Comparison of ENCODE assay signal across 15 cellular contexts in genomic region chr1:15429701-15430149, GRCh38. TPM values are rescaled to one million over a fixed set of nuclear protein-coding genes. Genes with fewer than 3 reads are reported as not detected.
DNase-seq lines count a peak whose midpoint lies in the region; ATAC-seq, FAIRE-seq and TF ChIP-seq lines count a peak whose summit lies in the region.
"Had no signal": no experiment of that assay in that cellular context is flagged by ENCODE, and none has a peak within 500 bp of the region (broad histone marks: within the 10 kb centered on the region; RNA-seq: fewer than 3 reads in every experiment).

No MANE protein-coding gene starts in this region.

- DNase-seq in SK-N-SH: peak; percentile 23
- peak; percentile 64 for DNase-seq in astrocyte (ENCODE audit: low read depth)
- peak in 1 of 2 donors; percentile 43 for DNase-seq in foreskin keratinocyte
- DNase-seq in transverse colon: no peak
- DNase-seq in NCI-H2107 treated with DMSO at 0.1 percent for 48 hours (lab: John Stamatoyannopoulos, UW; ENCODE audit: unreplicated experiment): no peak
- no peak for DNase-seq in ecto neural progenitor cell (ENCODE audit: low spot score)
- no peak for DNase-seq in stimulated activated CD4-positive, alpha-beta T cell treated with anti-CD3 and anti-CD28 coated beads, Interleukin-15, amount 100 ng/mL, for 24 hours
- DNase-seq: hypothalamus, NCI-H2171 treated with DMSO at 0.1 percent for 48 hours had no signal

- H3K9me3 Mint-ChIP-seq in astrocyte (ENCODE audit: unreplicated experiment): peaks cover 4% of the 10 kb centered on the region

- no peak overlapping the region for H3K27ac Mint-ChIP-seq in astrocyte (ENCODE audit: unreplicated experiment)
- H3K27ac Mint-ChIP-seq: activated naive CD8-positive, alpha-beta T cell had no signal

- H3K4me2 ChIP-seq in SK-N-SH: no peak overlapping the region
- no peak overlapping the region for H3K4me2 ChIP-seq in astrocyte (ENCODE audit: low read length)

- H3K4me1 Mint-ChIP-seq in astrocyte (ENCODE audit: low read depth, unreplicated experiment): peaks cover 13% of the 10 kb centered on the region

- FAIRE-seq in astrocyte (lab: Jason Lieb, UNC): no peak

- in situ Hi-C loops in transverse colon (cut with MboI; ENCODE audit: low pct_ligation_motif_present in 1 of 4, low pct_unique_long_range_greater_than_20kb in 1 of 4, low sequenced_read_pairs in 3 of 4): loop anchor here (5.0 to 25.0 kb wide), 4 partner anchors 92 to 292 kb away; no protein-coding TSS in a partner anchor

- H3K9me2 ChIP-seq in SK-N-SH: no peaks in the 10 kb centered on the region

- no peaks in the 10 kb centered on the region for H3K27me3 Mint-ChIP-seq in astrocyte (ENCODE audit: low read depth, unreplicated experiment)
- H3K27me3 Mint-ChIP-seq: activated naive CD8-positive, alpha-beta T cell had no signal

- CTCF ChIA-PET in SK-N-SH (lab: Yijun Ruan, JAX): interaction anchor here (0.8 to 14.9 kb wide), 6 partner anchors 18 to 277 kb away, joined by 3 to 311 read pairs (median 10); partner anchors contain the start of gene EFHD2

- no peaks in the 10 kb centered on the region for H3K9me3 ChIP-seq in SK-N-SH
- H3K9me3 ChIP-seq in astrocyte (ENCODE audit: insufficient read depth, low read depth, low read length): no peaks in the 10 kb centered on the region
- no peaks in the 10 kb centered on the region for H3K9me3 ChIP-seq in transverse colon
- H3K9me3 ChIP-seq: tibial nerve had no signal

- no peak overlapping the region for H3K27ac ChIP-seq in SK-N-SH (ENCODE audit: low read depth in 2 of 2, low read length in 1 of 2)
- H3K27ac ChIP-seq in astrocyte (ENCODE audit: low read depth, low read length): no peak overlapping the region
- H3K27ac ChIP-seq in foreskin keratinocyte: no peak overlapping the region
- H3K27ac ChIP-seq in transverse colon: peak overlapping the region in 3 of 4 donors; percentile 6 to 37 (median 21)
- H3K27ac ChIP-seq: tibial nerve had no signal

- POLR2A ChIA-PET in SK-N-SH (lab: Yijun Ruan, JAX): no interaction called here

- H3K36me3 ChIP-seq in SK-N-SH (replicated peaks in 1 of 2; ENCODE audit: control insufficient read depth in 1 of 2, insufficient read depth in 2 of 2, low read length in 1 of 2) (peaks cover 4 to 7% of the 10 kb centered on the region in 2 experiments), astrocyte (ENCODE audit: insufficient read depth, low read length) (no peaks in the 10 kb centered on the region), transverse colon (peaks cover 0 to 6% (median 0%) of the 10 kb centered on the region in 4 donors)

- H3K4me3 Mint-ChIP-seq in astrocyte (ENCODE audit: unreplicated experiment): no peak overlapping the region
- H3K4me3 Mint-ChIP-seq: activated naive CD8-positive, alpha-beta T cell had no signal

- TF ChIP-seq EP300 in SK-N-SH (IDR thresholded peaks at IDR 0.05; ENCODE audit: borderline replicate concordance in 1 of 2, low read depth in 1 of 2, low read length in 1 of 2) (no peak), transverse colon (IDR thresholded peaks at IDR 0.05; ENCODE audit: low read depth) (no peak)

- H3K4me1 ChIP-seq in SK-N-SH (ENCODE audit: control insufficient read depth in 1 of 2, insufficient read depth in 2 of 2, low read depth in 1 of 2, low read length in 1 of 2) (no peaks in the 10 kb centered on the region; a peak in 1 of 4 replicates), astrocyte (ENCODE audit: insufficient read depth, low read length) (peaks cover 16% of the 10 kb centered on the region), foreskin keratinocyte (peaks cover 8% of the 10 kb centered on the region), transverse colon (peaks cover 28 to 55% (median 35%) of the 10 kb centered on the region in 4 donors)

- no peak for TF ChIP-seq RAD21 in SK-N-SH (IDR thresholded peaks at IDR 0.05; ENCODE audit: low read length)

- ATAC-seq in SK-N-SH treated with all-trans-retinoic acid at 6 μM for 48 hours: no peak
- ATAC-seq in foreskin keratinocyte: peak; percentile 3
- ATAC-seq: sciatic nerve had no signal

- intact Hi-C loops in transverse colon (cut with DNase I; ENCODE audit: low total_unique reads): loop anchor here (10.0 kb wide), 1 partner anchor 305 kb away; no protein-coding TSS in a partner anchor

- TF ChIP-seq POLR2A in transverse colon (IDR thresholded peaks at IDR 0.05): no peak

- 74% methylated on average over 14 of the region's 19 CpGs for WGBS in SK-N-SH (ENCODE audit: low lambda C conversion rate)
- 81 to 90% methylated on average over 4 to 19 of the region's 19 CpGs for WGBS in transverse colon (ENCODE audit: low coverage in 1 of 2), 2 donors

- H2AFZ ChIP-seq in SK-N-SH (ENCODE audit: low read depth) (no peak overlapping the region), astrocyte (ENCODE audit: low read depth, low read length) (no peak overlapping the region)

- peaks cover 4% of the 10 kb centered on the region for H3K79me2 ChIP-seq in SK-N-SH (ENCODE audit: insufficient read depth)
- H3K79me2 ChIP-seq in astrocyte (ENCODE audit: insufficient read depth, low read length): peaks cover 3% of the 10 kb centered on the region

- peaks cover 6% of the 10 kb centered on the region for H3K36me3 Mint-ChIP-seq in astrocyte (ENCODE audit: low read depth, unreplicated experiment)
- H3K36me3 Mint-ChIP-seq: activated naive CD8-positive, alpha-beta T cell had no signal

- no peak for TF ChIP-seq CTCF in SK-N-SH (IDR thresholded peaks at IDR 0.05)
- TF ChIP-seq CTCF in astrocyte (IDR thresholded peaks at IDR 0.05; ENCODE audit: insufficient read depth, low read depth, low read length): no peak
- TF ChIP-seq CTCF in foreskin keratinocyte (conservative IDR thresholded peaks at IDR 0.05): no peak
- no peak for TF ChIP-seq CTCF in transverse colon (IDR thresholded peaks at IDR 0.05)

- no peak overlapping the region for H3K4me3 ChIP-seq in SK-N-SH (ENCODE audit: low read depth in 2 of 2, low read length in 1 of 2)
- H3K4me3 ChIP-seq in astrocyte (ENCODE audit: insufficient read depth, low read depth, low read length): no peak overlapping the region
- H3K4me3 ChIP-seq in transverse colon: no peak overlapping the region
- H3K4me3 ChIP-seq: tibial nerve had no signal

- no peak overlapping the region for H3K9ac ChIP-seq in SK-N-SH
- peak overlapping the region; percentile 18 for H3K9ac ChIP-seq in astrocyte (ENCODE audit: low read length)

- H4K20me1 ChIP-seq in SK-N-SH (ENCODE audit: insufficient read depth) (no peaks in the 10 kb centered on the region), astrocyte (ENCODE audit: insufficient read depth, low read length) (peaks cover 37% of the 10 kb centered on the region)

- H3F3A ChIP-seq in SK-N-SH (replicated peaks; ENCODE audit: insufficient read depth): peaks cover 3% of the 10 kb centered on the region

- H3K27me3 ChIP-seq in SK-N-SH (ENCODE audit: insufficient read depth): no peaks in the 10 kb centered on the region
- H3K27me3 ChIP-seq in astrocyte (ENCODE audit: insufficient read depth, low read length): no peaks in the 10 kb centered on the region
- H3K27me3 ChIP-seq in foreskin keratinocyte: no peaks in the 10 kb centered on the region
- no peaks in the 10 kb centered on the region for H3K27me3 ChIP-seq in transverse colon
- H3K27me3 ChIP-seq: tibial nerve had no signal

TF ChIP-seq in SK-N-SH, 30 proteins besides CTCF, POLR2A, EP300 and RAD21 (continues in another document):
- TF ChIP-seq NRF1 (IDR thresholded peaks at IDR 0.05; ENCODE audit: low read depth, low read length) (no peak), USF2 (IDR thresholded peaks at IDR 0.05; ENCODE audit: borderline replicate concordance, low read depth, low read length) (no peak)

TF ChIP-seq in SK-N-SH treated with all-trans-retinoic acid at 6 μM for 48 hours, 23 proteins besides CTCF, POLR2A, EP300 and RAD21 (continues in another document):
- TF ChIP-seq CSDC2 (CRISPR knock-in tag; IDR thresholded peaks at IDR 0.05): no peak
- TF ChIP-seq BACH2 (CRISPR knock-in tag; IDR thresholded peaks at IDR 0.05; ENCODE audit: borderline replicate concordance): no peak
- TF ChIP-seq SNAI2 (CRISPR knock-in tag; IDR thresholded peaks at IDR 0.05): no peak
- TF ChIP-seq ZFP3 (CRISPR knock-in tag; IDR thresholded peaks at IDR 0.05): no peak
- no peak for TF ChIP-seq ZFP30 (CRISPR knock-in tag; IDR thresholded peaks at IDR 0.05)
- TF ChIP-seq TCF4 (CRISPR knock-in tag; IDR thresholded peaks at IDR 0.05; ENCODE audit: borderline replicate concordance): no peak
- no peak for TF ChIP-seq ESRRG (CRISPR knock-in tag; IDR thresholded peaks at IDR 0.05)

RNA-seq across cellular contexts. Expression of gene CTRC, which starts 8.5 kb away (rescaled TPM):
- polyA plus RNA-seq in SK-N-SH (2012; rRNA removed) (0.26 and 0.67 TPM in 2 replicates), foreskin keratinocyte (not detected in 2 replicates)
- polyA plus RNA-seq in SK-N-SH (2012; cell fraction: cytosol; rRNA removed): 0.08 TPM in 1 of 2 replicates, not detected in the other
- polyA plus RNA-seq in SK-N-SH (2012; cell fraction: nucleus; rRNA removed): 5.1 and 5.6 TPM in 2 replicates
- total RNA-seq in astrocyte (not detected in 2 replicates), foreskin keratinocyte (not detected in 2 replicates), transverse colon (under 1 TPM in 1 of 4 donors, not detected in 3; 0.64 TPM)
- total RNA-seq: A172 had no signal

RNA-seq across cellular contexts. Expression of gene EFHD2, which starts 20.0 kb away (rescaled TPM):
- polyA plus RNA-seq in SK-N-SH (2012; rRNA removed): 45.1 and 59.8 TPM in 2 replicates
- 36.4 and 48.6 TPM in 2 replicates for polyA plus RNA-seq in SK-N-SH (2012; cell fraction: cytosol; rRNA removed)
- polyA plus RNA-seq in SK-N-SH (2012; cell fraction: nucleus; rRNA removed): 55.1 and 74.5 TPM in 2 replicates
- total RNA-seq in astrocyte: 26.0 and 27.2 TPM in 2 replicates
- 95.3 and 101 TPM in 2 replicates for total RNA-seq in foreskin keratinocyte
- 114 and 116 TPM in 2 replicates for polyA plus RNA-seq in foreskin keratinocyte
- total RNA-seq in transverse colon: 100 to 1,000 TPM in 3 of 4 donors, 10 to 100 TPM in 1; 88.0 to 188 (median 174) TPM

RNA-seq across cellular contexts. Expression of gene CELA2A, which starts 26.8 kb away (rescaled TPM):
- polyA plus RNA-seq in SK-N-SH (2012; rRNA removed) (not detected in 2 replicates), foreskin keratinocyte (not detected in 2 replicates)
- not detected in 2 replicates for polyA plus RNA-seq in SK-N-SH (2012; cell fraction: cytosol; rRNA removed)
- polyA plus RNA-seq in SK-N-SH (2012; cell fraction: nucleus; rRNA removed): not detected in 2 replicates
- total RNA-seq in astrocyte (not detected in 2 replicates), foreskin keratinocyte (not detected in 2 replicates), transverse colon (not detected)
- total RNA-seq: A172; T-helper 2 cell treated with Interferon-gamma antibody and Interleukin-4, amounts not matched to agents 100 ng/mL and 5 ng/mL, for 36 hours had no signal

RNA-seq across cellular contexts. Expression of gene CELA2B, which starts 46.2 kb away (rescaled TPM):
- not detected in 2 replicates for polyA plus RNA-seq in SK-N-SH (2012; rRNA removed)
- not detected in 2 replicates for polyA plus RNA-seq in SK-N-SH (2012; cell fraction: cytosol; rRNA removed)
- polyA plus RNA-seq in SK-N-SH (2012; cell fraction: nucleus; rRNA removed): not detected in 2 replicates
- total RNA-seq in astrocyte: not detected in 2 replicates
- total RNA-seq in foreskin keratinocyte: not detected in 2 replicates
- polyA plus RNA-seq in foreskin keratinocyte: not detected in 2 replicates
- not detected for total RNA-seq in transverse colon
- total RNA-seq: A172; sciatic nerve; T-helper 2 cell treated with Interferon-gamma antibody and Interleukin-4, amounts not matched to agents 100 ng/mL and 5 ng/mL, for 36 hours; tibial nerve had no signal

Comparison
In these comparisons a context has a peak if more than half of its experiments do, and no peak if none do; other contexts are left out.
1. DNase-seq: peak in SK-N-SH (single experiment) and astrocyte (single experiment); none in transverse colon (single experiment), NCI-H2107 treated with DMSO at 0.1 percent for 48 hours (single experiment), ecto neural progenitor cell (single experiment) and stimulated activated CD4-positive, alpha-beta T cell treated with anti-CD3 and anti-CD28 coated beads, Interleukin-15, amount 100 ng/mL, for 24 hours (single experiment).
2. H3K27ac ChIP-seq: peak in transverse colon (3 of 4); none in SK-N-SH (0 of 2), astrocyte (single experiment) and foreskin keratinocyte (single experiment).